21 cellular contexts compared by ENCODE assay signal in the genomic region with DNA sequence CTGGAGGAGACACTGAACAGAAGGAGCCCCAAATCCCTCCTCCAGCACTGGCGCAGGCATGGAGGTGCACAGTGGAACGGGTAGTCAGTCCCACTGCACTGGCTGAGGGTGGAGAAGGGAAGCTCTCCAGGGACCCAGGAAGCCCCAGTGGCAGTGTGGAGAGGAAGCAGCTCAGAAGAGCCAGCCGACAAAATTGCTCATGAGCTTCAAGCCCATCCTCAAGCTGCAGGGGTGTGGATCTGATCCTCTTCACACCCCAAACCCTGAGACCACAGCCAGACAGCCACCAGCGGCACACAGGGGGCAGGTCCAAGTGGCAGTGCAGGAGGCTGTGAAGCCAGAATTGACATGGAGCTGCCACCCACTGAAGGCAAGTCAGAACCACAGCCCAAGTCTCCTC. TPM values are rescaled to one million over a fixed set of nuclear protein-coding genes. Genes with fewer than 3 reads are reported as not detected.
DNase-seq lines count a peak whose midpoint lies in the region; ATAC-seq, FAIRE-seq and TF ChIP-seq lines count a peak whose summit lies in the region.
"Had no signal": no experiment of that assay in that cellular context is flagged by ENCODE, and none has a peak within 500 bp of the region (broad histone marks: within the 10 kb centered on the region; RNA-seq: fewer than 3 reads in every experiment).

No MANE protein-coding gene starts in this region.

- no peaks in the 10 kb centered on the region for H3K9me3 Mint-ChIP-seq in MCF 10A (ENCODE audit: unreplicated experiment)
- no peaks in the 10 kb centered on the region for H3K9me3 Mint-ChIP-seq in natural killer cell treated with Interleukin-12 subunit alpha and Interleukin-12 subunit beta and Interleukin-15 and Interleukin-18, amount 100 ng/mL, for 72 hours
- H3K9me3 Mint-ChIP-seq: CD4-positive, CD25-positive, alpha-beta regulatory T cell; stimulated activated effector memory CD8-positive, alpha-beta T cell treated with anti-CD3 and anti-CD28 coated beads, Interleukin-12 subunit alpha, Interleukin-12 subunit beta, amount 100 ng/mL, for 72 hours had no signal

- dilution Hi-C loops in mammary epithelial cell (cut with HindIII; ENCODE audit: low sequenced_read_pairs), result no loop called here

- TF ChIP-seq CTCF in MCF 10A (IDR thresholded peaks at IDR 0.05; ENCODE audit: unreplicated experiment) (no peak), mammary epithelial cell (conservative IDR thresholded peaks at IDR 0.05 in 1 of 2, IDR thresholded peaks at IDR 0.05 in 1 of 2; ENCODE audit: extremely low read depth in 1 of 2, insufficient read depth in 1 of 2, low read depth in 1 of 2, low read length in 2 of 2) (no peak), K562 (IDR thresholded peaks at IDR 0.05 in 2 of 3, conservative IDR thresholded peaks at IDR 0.05 in 1 of 3; ENCODE audit: insufficient read depth in 2 of 3, low read depth in 1 of 3, low read length in 3 of 3) (no peak), tibial artery (IDR thresholded peaks at IDR 0.05) (no peak)

- POLR2A ChIA-PET in MCF 10A (lab: Yijun Ruan, JAX) (interaction anchor here (1.1 to 2.0 kb wide), 3 partner anchors 14 to 32 kb away, joined by 3 to 9 read pairs (median 4); no protein-coding TSS in a partner anchor), K562 (lab: Yijun Ruan, JAX) (interaction anchor here (1.2 to 1.4 kb wide), 2 partner anchors 10 to 12 kb away, joined by 3 to 5 read pairs; no protein-coding TSS in a partner anchor)

- H3K27ac ChIP-seq in mammary epithelial cell (ENCODE audit: insufficient read depth, low read depth, low read length) (no peak overlapping the region), K562 (ENCODE audit: extremely low read depth, low read depth, low read length) (no peak overlapping the region), tibial artery (peak overlapping the region; percentile 47 to 77)

- H3K36me3 Mint-ChIP-seq in MCF 10A (ENCODE audit: insufficient read depth, unreplicated experiment), result peaks cover 46% of the 10 kb centered on the region
- no peaks in the 10 kb centered on the region for H3K36me3 Mint-ChIP-seq in natural killer cell treated with Interleukin-12 subunit alpha and Interleukin-12 subunit beta and Interleukin-15 and Interleukin-18, amount 100 ng/mL, for 72 hours
- H3K36me3 Mint-ChIP-seq: CD4-positive, CD25-positive, alpha-beta regulatory T cell had no signal

- H3K4me3 ChIP-seq in mammary epithelial cell (replicated peaks in 1 of 3; ENCODE audit: insufficient read depth in 1 of 3, low read depth in 2 of 3, low read length in 3 of 3) (no peak overlapping the region), K562 (no peak overlapping the region), tibial artery (no peak overlapping the region)

- in situ Hi-C loops in mammary epithelial cell (cut with MboI; ENCODE audit: low sequenced_read_pairs in 2 of 2), result loop anchor here in 1 of 2 donors (10.0 kb wide), 3 partner anchors 53 to 93 kb away; no protein-coding TSS in a partner anchor
- in situ Hi-C loops in K562 (cut with MboI), result no loop called here

- ATAC-seq in K562, result peak; percentile 18; the same call in 2 of the 3 replicates
- no peak for ATAC-seq in natural killer cell treated with Interleukin-12 subunit alpha and Interleukin-12 subunit beta and Interleukin-15 and Interleukin-18, amount 100 ng/mL, for 72 hours
- no peak for ATAC-seq in HG03521 (IDR thresholded peaks at IDR 0.05; ENCODE audit: unreplicated experiment)
- ATAC-seq: activated CD4-positive, CD25-positive, alpha-beta regulatory T cell treated with anti-CD3 and anti-CD28 coated beads, Interleukin-2, amount 50 U/mL, for 24 hours; left colon; stimulated activated effector memory CD8-positive, alpha-beta T cell treated with anti-CD3 and anti-CD28 coated beads, Interleukin-12 subunit alpha, Interleukin-12 subunit beta, amount 100 ng/mL, for 72 hours had no signal

- WGBS in mammary epithelial cell (ENCODE audit: low coverage, missing lambda C conversion rate), result 95% methylated on average over 4 of the region's 4 CpGs
- 66% methylated on average over 4 of the region's 4 CpGs for WGBS in K562 (ENCODE audit: insufficient coverage, low coverage, missing lambda C conversion rate)

- H3K9ac ChIP-seq in mammary epithelial cell (ENCODE audit: insufficient read depth, low read length) (no peak overlapping the region), K562 (ENCODE audit: insufficient read depth in 1 of 2, low read depth in 2 of 2, low read length in 2 of 2) (0 out of 4 replicates have a peak overlapping the region, but pooled peaks of 1 of the 2 experiments have one; percentile 19)

- no TSS peak for BruUV-seq in MCF 10A (replicated peaks; lab: Mats Ljungman, UMichigan)
- BruUV-seq in mammary epithelial cell (replicated peaks; lab: Mats Ljungman, UMichigan), result no TSS peak
- no TSS peak for BruUV-seq in K562 (replicated peaks; lab: Mats Ljungman, UMichigan)

- H3K79me2 ChIP-seq in mammary epithelial cell (ENCODE audit: insufficient read depth, low read length) (peaks cover 83% of the 10 kb centered on the region), K562 (ENCODE audit: control insufficient read depth, insufficient read depth, low read length) (peaks cover 32% of the 10 kb centered on the region)

- no peaks in the 10 kb centered on the region for H4K20me1 ChIP-seq in mammary epithelial cell (ENCODE audit: insufficient read depth, low read length)
- peaks cover 24% of the 10 kb centered on the region; the same call in 1 of the 2 replicates for H4K20me1 ChIP-seq in K562 (replicated peaks; ENCODE audit: control insufficient read depth, insufficient read depth, low read length)

- H2AFZ ChIP-seq in mammary epithelial cell (ENCODE audit: low read depth, low read length) (no peak overlapping the region), K562 (ENCODE audit: low read depth, low read length) (no peak overlapping the region)

- H3K9me3 ChIP-seq in mammary epithelial cell (replicated peaks; ENCODE audit: insufficient read depth, low read length) (no peaks in the 10 kb centered on the region), K562 (replicated peaks; ENCODE audit: control insufficient read depth, insufficient read depth, low read depth, low read length) (no peaks in the 10 kb centered on the region), tibial artery (no peaks in the 10 kb centered on the region)

- H3K4me1 ChIP-seq in mammary epithelial cell (ENCODE audit: insufficient read depth, low read length), result peaks cover 51% of the 10 kb centered on the region
- peaks cover 17 to 34% of the 10 kb centered on the region in 2 experiments for H3K4me1 ChIP-seq in K562 (replicated peaks in 1 of 2; ENCODE audit: control insufficient read depth in 2 of 2, insufficient read depth in 2 of 2, low read length in 2 of 2)
- H3K4me1 ChIP-seq in tibial artery, result peaks cover 0 to 54% (median 38%) of the 10 kb centered on the region in 4 donors

- TF ChIP-seq EP300 in K562 (IDR thresholded peaks at IDR 0.05; ENCODE audit: low read length), result no peak

- H3K27ac Mint-ChIP-seq in MCF 10A (ENCODE audit: low read depth, unreplicated experiment), result peak overlapping the region; percentile 52
- no peak overlapping the region for H3K27ac Mint-ChIP-seq in natural killer cell treated with Interleukin-12 subunit alpha and Interleukin-12 subunit beta and Interleukin-15 and Interleukin-18, amount 100 ng/mL, for 72 hours

- no peaks in the 10 kb centered on the region for H3K27me3 Mint-ChIP-seq in MCF 10A (ENCODE audit: insufficient read depth, unreplicated experiment)
- no peaks in the 10 kb centered on the region for H3K27me3 Mint-ChIP-seq in natural killer cell treated with Interleukin-12 subunit alpha and Interleukin-12 subunit beta and Interleukin-15 and Interleukin-18, amount 100 ng/mL, for 72 hours

- H3K4me3 Mint-ChIP-seq in MCF 10A (ENCODE audit: unreplicated experiment), result no peak overlapping the region
- no peak overlapping the region for H3K4me3 Mint-ChIP-seq in natural killer cell treated with Interleukin-12 subunit alpha and Interleukin-12 subunit beta and Interleukin-15 and Interleukin-18, amount 100 ng/mL, for 72 hours
- H3K4me3 Mint-ChIP-seq: CD4-positive, CD25-positive, alpha-beta regulatory T cell; stimulated activated effector memory CD8-positive, alpha-beta T cell treated with anti-CD3 and anti-CD28 coated beads, Interleukin-12 subunit alpha, Interleukin-12 subunit beta, amount 100 ng/mL, for 72 hours had no signal

- peaks cover 21% of the 10 kb centered on the region for H3K4me1 Mint-ChIP-seq in MCF 10A (ENCODE audit: insufficient read depth, unreplicated experiment)
- peaks cover 9 to 11% of the 10 kb centered on the region in 2 donors for H3K4me1 Mint-ChIP-seq in natural killer cell treated with Interleukin-12 subunit alpha and Interleukin-12 subunit beta and Interleukin-15 and Interleukin-18, amount 100 ng/mL, for 72 hours (ENCODE audit: low read depth in 2 of 2)

- CTCF ChIA-PET in MCF 10A (lab: Yijun Ruan, JAX) (no interaction called here), mammary epithelial cell (lab: Charles Lee; ENCODE audit: low non-redundant PET) (no interaction called here), K562 (lab: Yijun Ruan, JAX; ENCODE audit: low intra/inter-chr PET ratio) (no interaction called here)

- intact Hi-C loops in MCF 10A (cut with micrococcal nuclease), result no loop called here
- intact Hi-C loops in mammary epithelial cell (cut with micrococcal nuclease), result loop anchor here (2.0 kb wide), 1 partner anchor 21 kb away; no protein-coding TSS in a partner anchor
- intact Hi-C loops in K562 (cut with micrococcal nuclease), result no loop called here
- intact Hi-C loops in tibial artery (cut with DNase I; ENCODE audit: low total_unique reads), result no loop called here

- no peak for TF ChIP-seq POLR2A in K562 (conservative IDR thresholded peaks at IDR 0.05)

- H3K36me3 ChIP-seq in mammary epithelial cell (ENCODE audit: insufficient read depth, low read length) (peaks cover 11% of the 10 kb centered on the region), K562 (ENCODE audit: control insufficient read depth, insufficient read depth, low read length) (peaks cover 11% of the 10 kb centered on the region; the same call in 1 of the 3 replicates), tibial artery (peaks cover 22 to 38% (median 37%) of the 10 kb centered on the region in 3 donors)

- no peak for TF ChIP-seq RAD21 in K562 (CRISPR knock-in tag; conservative IDR thresholded peaks at IDR 0.05 in 1 of 2, IDR thresholded peaks at IDR 0.05 in 1 of 2)

- DNase-seq in MCF 10A (ENCODE audit: unreplicated experiment), result no peak
- no peak for DNase-seq in mammary epithelial cell
- no peak for DNase-seq in K562 (ENCODE audit: extremely low read depth in 1 of 4, low spot score in 3 of 4)
- peak; percentile 34 for DNase-seq in natural killer cell treated with Interleukin-12 subunit alpha and Interleukin-12 subunit beta and Interleukin-15 and Interleukin-18, amount 100 ng/mL, for 72 hours (ENCODE audit: low spot score)
- DNase-seq in tibial artery, result no peak
- no peak for DNase-seq in SKM-1 treated with dmso at 0.1 percent for 144 hours (lab: John Stamatoyannopoulos, UW; ENCODE audit: unreplicated experiment)
- DNase-seq in OCI-M2 (lab: John Stamatoyannopoulos, UW; ENCODE audit: unreplicated experiment), result no peak
- DNase-seq: activated gamma-delta T cell treated with Interleukin-2 at 50 U/mL for 16 hours; CD4-positive, CD25-positive, alpha-beta regulatory T cell; left colon; NCI-H187; NCI-H510A treated with DMSO at 0.1 percent for 48 hours; SIG-M5; stimulated activated CD4-positive, alpha-beta T cell treated with anti-CD3 and anti-CD28 coated beads, Interleukin-12 subunit alpha, Interleukin-12 subunit beta, amount 100 ng/mL, for 4 hours; T-helper 9 cell had no signal

- no peak for FAIRE-seq in K562 (lab: Jason Lieb, UNC)
- FAIRE-seq: A204.1, endometrium, urothelium cell line had no signal

- H3K27me3 ChIP-seq in mammary epithelial cell (ENCODE audit: insufficient read depth, low read length), result no peaks in the 10 kb centered on the region
- H3K27me3 ChIP-seq in K562 (ENCODE audit: control insufficient read depth in 2 of 2, insufficient read depth in 2 of 2, low read length in 2 of 2), result no peaks in the 10 kb centered on the region
- no peaks in the 10 kb centered on the region for H3K27me3 ChIP-seq in tibial artery

- no peak overlapping the region for H3K4me2 ChIP-seq in mammary epithelial cell (ENCODE audit: insufficient read depth, low read depth, low read length)
- H3K4me2 ChIP-seq in K562 (ENCODE audit: insufficient read depth, low read length), result no peak overlapping the region

- no peaks in the 10 kb centered on the region for H3K9me1 ChIP-seq in K562 (ENCODE audit: control insufficient read depth, insufficient read depth, low read length)

RNA-seq across cellular contexts. Expression of a gene that starts 32.1 kb away (rescaled TPM):
- total RNA-seq in MCF 10A (2022) (85.7 and 99.1 TPM in 2 replicates), mammary epithelial cell (100 to 1,000 TPM; 128 to 158 TPM), K562 (2014; rRNA removed) (32.1 and 46.2 TPM in 2 replicates), K562 (2014; rRNA removed; fragmentation: Illumina TruSeq; extraction: Trizol) (24.0 and 27.4 TPM in 2 replicates), K562 (2015; rRNA removed; fragmentation: Illumina TruSeq; extraction: Trizol) (27.0 and 31.4 TPM in 2 replicates), K562 (2021) (58.1 and 59.8 TPM in 2 replicates)
- polyA plus RNA-seq in mammary epithelial cell (73.3 TPM), K562 (2011; rRNA removed) (42.7 and 45.8 TPM in 2 replicates), K562 (2014; fragmentation: Illumina TruSeq; extraction: Trizol) (28.3 and 31.8 TPM in 2 replicates), K562 (2014; fragmentation: Nextera tagmentation; extraction: Ambion mirVana) (1 to 10 TPM; 3.8 to 6.6 TPM), K562 (2014; rRNA removed) (28.0 and 31.2 TPM in 2 replicates)
- polyA minus RNA-seq in mammary epithelial cell, result 292 TPM
- 71.4 and 94.0 TPM in 2 replicates for total RNA-seq in K562 (2011; cell fraction: chromatin; rRNA removed; ENCODE audit: low replicate concordance)
- 39.1 and 52.5 TPM in 2 replicates for total RNA-seq in K562 (2011; cell fraction: nucleolus; rRNA removed)
- total RNA-seq in K562 (2011; cell fraction: nucleoplasm; rRNA removed), result 51.9 and 52.3 TPM in 2 replicates
- polyA plus RNA-seq in K562 (2011; cell fraction: cytosol; rRNA removed), result 56.3 and 68.6 TPM in 2 replicates
- 78.3 and 80.7 TPM in 2 replicates for polyA plus RNA-seq in K562 (2011; cell fraction: nucleus; rRNA removed)
- 32.8 and 39.6 TPM in 2 replicates for polyA plus RNA-seq in K562 (2012)
- 76.4 and 89.0 TPM in 2 replicates for polyA minus RNA-seq in K562 (2011; rRNA and poly(A)+ RNA removed)
- polyA minus RNA-seq in K562 (2011; cell fraction: cytosol; rRNA and poly(A)+ RNA removed), result 20.4 and 23.9 TPM in 2 replicates
- polyA minus RNA-seq in K562 (2011; cell fraction: nucleus; rRNA and poly(A)+ RNA removed), result 20.5 and 32.2 TPM in 2 replicates
- total RNA-seq in natural killer cell treated with Interleukin-12 subunit alpha and Interleukin-12 subunit beta and Interleukin-15 and Interleukin-18, amount 100 ng/mL, for 72 hours, result 10 to 100 TPM; 10.8 to 19.8 TPM

Comparison
In these comparisons a context has a peak if more than half of its experiments do, and no peak if none do; other contexts are left out.
1. H3K27ac ChIP-seq: peak in tibial artery (2 of 2); none in mammary epithelial cell (single experiment) and K562 (single experiment).